In genomic region chr5:126521130-126521529, GRCh38 we compare ENCODE assay signal across 15 cellular contexts.
DNase-seq lines count a peak whose midpoint lies in the region; ATAC-seq, FAIRE-seq and TF ChIP-seq lines count a peak whose summit lies in the region.
"Had no signal": no experiment of that assay in that cellular context is flagged by ENCODE, and none has a peak within 500 bp of the region (broad histone marks: within the 10 kb centered on the region; RNA-seq: fewer than 3 reads in every experiment).

No MANE protein-coding gene starts in this region.

- no peaks in the 10 kb centered on the region for H3K27me3 ChIP-seq in right cardiac atrium (ENCODE audit: control insufficient read depth, insufficient read depth)
- no peaks in the 10 kb centered on the region for H3K27me3 ChIP-seq in keratinocyte (ENCODE audit: control insufficient read depth, extremely low read depth, insufficient read depth, low read length)
- H3K27me3 ChIP-seq in sigmoid colon: no peaks in the 10 kb centered on the region
- H3K27me3 ChIP-seq: BLaER1, Peyer's patch had no signal

- H3K79me2 ChIP-seq in keratinocyte (ENCODE audit: control insufficient read depth, insufficient read depth, low read length): no peaks in the 10 kb centered on the region

- TF ChIP-seq POLR2A in sigmoid colon (IDR thresholded peaks at IDR 0.05): no peak

- TF ChIP-seq CTCF in keratinocyte (optimal IDR thresholded peaks at IDR 0.05 in 1 of 3, IDR thresholded peaks at IDR 0.05 in 1 of 3, conservative IDR thresholded peaks at IDR 0.05 in 1 of 3; ENCODE audit: extremely low read depth in 1 of 3, insufficient read depth in 2 of 3, low read length in 3 of 3): no peak
- TF ChIP-seq CTCF in sigmoid colon (IDR thresholded peaks at IDR 0.05): no peak
- TF ChIP-seq CTCF in GM10266 (IDR thresholded peaks at IDR 0.05; ENCODE audit: control insufficient read depth, insufficient read depth, low read depth, missing control alignments): no peak

- H3K36me3 ChIP-seq in keratinocyte (ENCODE audit: control insufficient read depth in 2 of 2, extremely low read depth in 1 of 2, insufficient read depth in 2 of 2, low read length in 2 of 2): no peaks in the 10 kb centered on the region
- no peaks in the 10 kb centered on the region for H3K36me3 ChIP-seq in sigmoid colon
- H3K36me3 ChIP-seq: BLaER1, Peyer's patch had no signal

- no peaks in the 10 kb centered on the region for H3K9me1 ChIP-seq in keratinocyte (ENCODE audit: control insufficient read depth, extremely low read depth, insufficient read depth, low read length)

- H3K9me3 ChIP-seq in right cardiac atrium (ENCODE audit: control insufficient read depth, low read length) (no peaks in the 10 kb centered on the region), keratinocyte (ENCODE audit: control insufficient read depth, low read depth, low read length) (no peaks in the 10 kb centered on the region), sigmoid colon (no peaks in the 10 kb centered on the region)
- H3K9me3 ChIP-seq: Peyer's patch had no signal

- H3K27ac ChIP-seq in right cardiac atrium (ENCODE audit: low read length): peak overlapping the region; percentile 43
- H3K27ac ChIP-seq in keratinocyte (ENCODE audit: control insufficient read depth, insufficient read depth, low read length): no peak overlapping the region
- peak overlapping the region; percentile 69 to 93 (median 78) for H3K27ac ChIP-seq in sigmoid colon
- H3K27ac ChIP-seq: BLaER1 had no signal

- TF ChIP-seq EP300 in sigmoid colon (IDR thresholded peaks at IDR 0.05): no peak

- H3K4me3 ChIP-seq in right cardiac atrium (ENCODE audit: low read length) (no peak overlapping the region), keratinocyte (ENCODE audit: control insufficient read depth in 2 of 3, extremely low read depth in 1 of 3, insufficient read depth in 2 of 3, low read depth in 1 of 3, low read length in 3 of 3) (no peak overlapping the region), sigmoid colon (no peak overlapping the region)
- H3K4me3 ChIP-seq: BLaER1, Peyer's patch had no signal

- intact Hi-C loops in right cardiac atrium (cut with DNase I): no loop called here
- intact Hi-C loops in cardiac septum (cut with DNase I): no loop called here
- intact Hi-C loops in sigmoid colon (cut with DNase I): loop anchor here (5.0 kb wide), 1 partner anchor 104 kb away; no protein-coding TSS in a partner anchor

- H3K4me2 ChIP-seq in keratinocyte (ENCODE audit: control insufficient read depth, extremely low read depth, insufficient read depth, low read depth, low read length): no peak overlapping the region
- H3K4me2 ChIP-seq: BLaER1 had no signal

- dilution Hi-C loops in keratinocyte (cut with MboI; ENCODE audit: extremely low pct_ligation_motif_present, low sequenced_read_pairs): no loop called here

- peaks cover 2% of the 10 kb centered on the region for H3K4me1 ChIP-seq in right cardiac atrium (ENCODE audit: control insufficient read depth, insufficient read depth, low read length)
- H3K4me1 ChIP-seq in keratinocyte (ENCODE audit: control insufficient read depth, extremely low read depth, insufficient read depth, low read length): peaks cover 47% of the 10 kb centered on the region
- H3K4me1 ChIP-seq in sigmoid colon: peaks cover 0 to 57% (median 39%) of the 10 kb centered on the region in 4 donors

- H2AFZ ChIP-seq in keratinocyte (ENCODE audit: control insufficient read depth, low read length): peak overlapping the region; percentile 55

- DNase-seq in right cardiac atrium: no peak
- DNase-seq in cardiac septum (ENCODE audit: low spot score): no peak
- DNase-seq in keratinocyte (ENCODE audit: low read depth, low spot score): no peak
- DNase-seq in sigmoid colon: no peak
- DNase-seq in GM03348 (ENCODE audit: low spot score): no peak
- no peak for DNase-seq in GM10266 (ENCODE audit: extremely low spot score)
- DNase-seq: 8988T, H9, MM.1S, NCI-H1105, NCI-H187, Peyer's patch had no signal

- H3K9ac ChIP-seq in keratinocyte (ENCODE audit: control insufficient read depth, extremely low read depth, insufficient read depth, low read length): no peak overlapping the region
- H3K9ac ChIP-seq: BLaER1 had no signal

- no peak for FAIRE-seq in keratinocyte (lab: Jason Lieb, UNC)

- ATAC-seq in right cardiac atrium (no peak), GM18909 (IDR thresholded peaks at IDR 0.05; ENCODE audit: poor library complexity, unreplicated experiment) (no peak), GM21737 (IDR thresholded peaks at IDR 0.05; ENCODE audit: unreplicated experiment) (no peak)

- no peaks in the 10 kb centered on the region for H4K20me1 ChIP-seq in keratinocyte (ENCODE audit: control insufficient read depth, extremely low read depth, insufficient read depth, low read length)
- H4K20me1 ChIP-seq: BLaER1 had no signal
